ENCODE assay signal across 10 cellular contexts in the genomic region with DNA sequence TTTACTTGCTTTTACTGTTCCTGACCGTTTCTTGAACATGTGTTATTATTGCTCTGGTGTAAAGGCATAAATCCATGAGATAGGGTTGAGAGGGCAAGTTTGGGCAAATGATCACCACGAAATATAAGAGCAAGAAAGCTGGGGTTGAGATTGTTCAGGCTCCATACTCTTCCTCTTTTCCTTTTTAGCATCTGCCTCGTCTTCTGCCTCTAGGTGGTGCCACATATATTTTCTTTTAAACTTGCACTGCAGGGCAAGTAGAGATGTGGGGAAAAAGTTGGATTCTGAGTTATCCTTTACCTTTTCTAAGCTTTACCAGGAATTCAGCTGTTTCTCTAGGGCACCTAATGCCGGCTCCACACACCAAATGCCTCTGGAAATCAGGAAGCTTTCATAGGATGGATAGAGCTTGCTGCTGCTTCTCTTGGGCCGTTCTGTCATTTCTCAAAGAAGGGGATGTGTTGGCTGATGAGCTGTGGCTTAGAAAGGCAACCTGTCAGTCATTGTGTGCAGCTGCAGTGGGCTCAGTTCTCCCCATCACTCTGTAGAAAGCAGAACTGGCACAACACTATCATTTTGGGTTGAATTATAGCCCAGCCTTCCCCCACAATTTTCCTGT.
DNase-seq lines count a peak whose midpoint lies in the region; ATAC-seq and TF ChIP-seq lines count a peak whose summit lies in the region.
"Had no signal": no experiment of that assay in that cellular context is flagged by ENCODE, and none has a peak within 500 bp of the region (broad histone marks: within the 10 kb centered on the region; RNA-seq: fewer than 3 reads in every experiment).

No MANE protein-coding gene starts in this region.

- TF ChIP-seq CTCF in 22Rv1 (IDR thresholded peaks at IDR 0.05) (peak; percentile 49), GM12874 (IDR thresholded peaks at IDR 0.05; ENCODE audit: insufficient read depth, low read depth, low read length) (peak; percentile 50), SK-N-SH (IDR thresholded peaks at IDR 0.05) (peak; percentile 50), fibroblast of villous mesenchyme (IDR thresholded peaks at IDR 0.05; ENCODE audit: insufficient read depth, low read depth, low read length) (peak; percentile 43)

- no peaks in the 10 kb centered on the region for H3K9me2 ChIP-seq in SK-N-SH

- peaks cover 0 to 5% of the 10 kb centered on the region in 2 experiments; a peak in 1 of 4 replicates for H3K4me1 ChIP-seq in SK-N-SH (ENCODE audit: control insufficient read depth in 1 of 2, insufficient read depth in 2 of 2, low read depth in 1 of 2, low read length in 1 of 2)

- H3K27me3 ChIP-seq in SK-N-SH (ENCODE audit: insufficient read depth): no peaks in the 10 kb centered on the region

- H3K4me2 ChIP-seq in SK-N-SH: no peak overlapping the region

- peaks cover 0 to 4% of the 10 kb centered on the region in 2 experiments for H3K36me3 ChIP-seq in SK-N-SH (replicated peaks in 1 of 2; ENCODE audit: control insufficient read depth in 1 of 2, insufficient read depth in 2 of 2, low read length in 1 of 2)

- POLR2A ChIA-PET in SK-N-SH (lab: Yijun Ruan, JAX): no interaction called here

- TF ChIP-seq RAD21 in SK-N-SH (IDR thresholded peaks at IDR 0.05; ENCODE audit: low read length): peak; percentile 49

- H3K9me3 ChIP-seq in SK-N-SH: no peaks in the 10 kb centered on the region

- DNase-seq in SK-N-SH (no peak), fibroblast of villous mesenchyme (ENCODE audit: low read depth) (peak; percentile 44), DMS153 (lab: John Stamatoyannopoulos, UW) (no peak), SHP77 (lab: John Stamatoyannopoulos, UW) (no peak)
- DNase-seq in central memory CD4-positive, alpha-beta T cell: no peak
- DNase-seq: posterior cingulate gyrus, SW 1271 had no signal

- no peaks in the 10 kb centered on the region for H3K79me2 ChIP-seq in SK-N-SH (ENCODE audit: insufficient read depth)

- H3K4me3 ChIP-seq in SK-N-SH (ENCODE audit: low read depth in 2 of 2, low read length in 1 of 2): no peak overlapping the region
- H3K4me3 ChIP-seq in fibroblast of villous mesenchyme (ENCODE audit: low read depth, low read length): no peak overlapping the region

- 83% methylated on average over 5 of the region's 5 CpGs for WGBS in SK-N-SH (ENCODE audit: low lambda C conversion rate)

- ATAC-seq in GM18511 (IDR thresholded peaks at IDR 0.05; ENCODE audit: unreplicated experiment): no peak

- no peak for TF ChIP-seq EP300 in SK-N-SH (IDR thresholded peaks at IDR 0.05; ENCODE audit: borderline replicate concordance in 1 of 2, low read depth in 1 of 2, low read length in 1 of 2)

- no peak overlapping the region for H3K27ac ChIP-seq in 22Rv1
- H3K27ac ChIP-seq in SK-N-SH (ENCODE audit: low read depth in 2 of 2, low read length in 1 of 2): no peak overlapping the region

- H4K20me1 ChIP-seq in SK-N-SH (ENCODE audit: insufficient read depth): no peaks in the 10 kb centered on the region

- H3F3A ChIP-seq in SK-N-SH (replicated peaks; ENCODE audit: insufficient read depth): no peaks in the 10 kb centered on the region

- CTCF ChIA-PET in SK-N-SH (lab: Yijun Ruan, JAX): interaction anchor here (0.6 to 4.5 kb wide), 15 partner anchors 12 to 231 kb away, joined by 3 to 20 read pairs (median 5); no protein-coding TSS in a partner anchor

- no peak overlapping the region for H3K9ac ChIP-seq in SK-N-SH

- no peak overlapping the region for H2AFZ ChIP-seq in SK-N-SH (ENCODE audit: low read depth)

TF ChIP-seq in SK-N-SH, 30 proteins besides CTCF, POLR2A, EP300 and RAD21:
- TF ChIP-seq POLR2AphosphoS5 (IDR thresholded peaks at IDR 0.05; ENCODE audit: low read depth, low read length) (no peak), SMC3 (IDR thresholded peaks at IDR 0.05; ENCODE audit: low read depth, low read length) (peak; percentile 34)
- TF ChIP-seq, protein P1, sequence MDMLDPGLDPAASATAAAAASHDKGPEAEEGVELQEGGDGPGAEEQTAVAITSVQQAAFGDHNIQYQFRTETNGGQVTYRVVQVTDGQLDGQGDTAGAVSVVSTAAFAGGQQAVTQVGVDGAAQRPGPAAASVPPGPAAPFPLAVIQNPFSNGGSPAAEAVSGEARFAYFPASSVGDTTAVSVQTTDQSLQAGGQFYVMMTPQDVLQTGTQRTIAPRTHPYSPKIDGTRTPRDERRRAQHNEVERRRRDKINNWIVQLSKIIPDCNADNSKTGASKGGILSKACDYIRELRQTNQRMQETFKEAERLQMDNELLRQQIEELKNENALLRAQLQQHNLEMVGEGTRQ (IDR thresholded peaks at IDR 0.05; ENCODE audit: borderline replicate concordance, low read depth, low read length): no peak
